In genomic region chr10:108112218-108112617, GRCh38 we compare ENCODE assay signal across 14 cellular contexts.
DNase-seq lines count a peak whose midpoint lies in the region; ATAC-seq and TF ChIP-seq lines count a peak whose summit lies in the region.
"Had no signal": no experiment of that assay in that cellular context is flagged by ENCODE, and none has a peak within 500 bp of the region (broad histone marks: within the 10 kb centered on the region; RNA-seq: fewer than 3 reads in every experiment).

No MANE protein-coding gene starts in this region.

- H3K9ac ChIP-seq in OCI-LY3 (ENCODE audit: low read length) (no peak overlapping the region), smooth muscle cell (ENCODE audit: low read depth) (no peak overlapping the region)

- H3K4me3 ChIP-seq in OCI-LY3 (ENCODE audit: low read length) (no peak overlapping the region), epithelial cell of proximal tubule (ENCODE audit: low read depth, low read length) (no peak overlapping the region), smooth muscle cell (no peak overlapping the region), psoas muscle (no peak overlapping the region)

- H3K79me2 ChIP-seq in OCI-LY3 (ENCODE audit: low read length) (no peaks in the 10 kb centered on the region), smooth muscle cell (ENCODE audit: low read depth) (no peaks in the 10 kb centered on the region)

- ATAC-seq in GM21515 (IDR thresholded peaks at IDR 0.05; ENCODE audit: unreplicated experiment) (no peak), psoas muscle (no peak)
- ATAC-seq: natural killer cell treated with Interleukin-12 subunit alpha and Interleukin-12 subunit beta and Interleukin-15 and Interleukin-18, amount 100 ng/mL, for 72 hours had no signal

- H4K20me1 ChIP-seq in OCI-LY3 (ENCODE audit: insufficient read depth, low read length) (no peaks in the 10 kb centered on the region), smooth muscle cell (ENCODE audit: low read depth) (no peaks in the 10 kb centered on the region)

- H3K4me2 ChIP-seq in OCI-LY3 (ENCODE audit: low read length) (no peak overlapping the region), smooth muscle cell (no peak overlapping the region)

- intact Hi-C loops in psoas muscle (cut with DNase I): no loop called here

- H3K27ac ChIP-seq in OCI-LY3 (ENCODE audit: low read length): no peak overlapping the region
- no peak overlapping the region for H3K27ac ChIP-seq in smooth muscle cell (ENCODE audit: low read depth)
- no peak overlapping the region for H3K27ac ChIP-seq in psoas muscle
- H3K27ac ChIP-seq: epithelial cell of prostate had no signal

- no peaks in the 10 kb centered on the region for H3F3A ChIP-seq in smooth muscle cell (ENCODE audit: low read depth)

- peak; percentile 5 for DNase-seq in NCI-H82 (lab: John Stamatoyannopoulos, UW)
- DNase-seq in NCI-H82 treated with DMSO at 0.1 percent for 48 hours (lab: John Stamatoyannopoulos, UW; ENCODE audit: unreplicated experiment): no peak
- DNase-seq in epithelial cell of proximal tubule (ENCODE audit: low read depth): no peak
- no peak for DNase-seq in smooth muscle cell (lab: John Stamatoyannopoulos, UW; ENCODE audit: unreplicated experiment)
- DNase-seq in retina: no peak
- no peak for DNase-seq in psoas muscle
- DNase-seq: aorta, MV-4-11, NCI-H524, T-helper 2 cell had no signal

- no peaks in the 10 kb centered on the region for H3K4me1 ChIP-seq in OCI-LY3 (ENCODE audit: low read length)
- no peaks in the 10 kb centered on the region for H3K4me1 ChIP-seq in smooth muscle cell (ENCODE audit: low read depth)
- no peaks in the 10 kb centered on the region for H3K4me1 ChIP-seq in psoas muscle

- H3K9me3 ChIP-seq in OCI-LY3 (ENCODE audit: insufficient read depth, low read length) (no peaks in the 10 kb centered on the region), smooth muscle cell (replicated peaks; ENCODE audit: low read depth) (no peaks in the 10 kb centered on the region), psoas muscle (no peaks in the 10 kb centered on the region)

- no peaks in the 10 kb centered on the region for H3K27me3 ChIP-seq in OCI-LY3 (ENCODE audit: low read depth, low read length)
- no peaks in the 10 kb centered on the region for H3K27me3 ChIP-seq in smooth muscle cell (ENCODE audit: low read depth)
- no peaks in the 10 kb centered on the region for H3K27me3 ChIP-seq in psoas muscle (ENCODE audit: insufficient read depth in 3 of 3, low read length in 2 of 3)

- WGBS in smooth muscle cell (ENCODE audit: low lambda C conversion rate): 31% methylated on average over 2 of the region's 2 CpGs
- WGBS in psoas muscle, 3 donors: 29 to 43% (median 35%) methylated on average over 2 of the region's 2 CpGs

- TF ChIP-seq CTCF in OCI-LY3 (IDR thresholded peaks at IDR 0.05; ENCODE audit: low read depth, low read length) (peak; percentile 38), epithelial cell of proximal tubule (conservative IDR thresholded peaks at IDR 0.05; ENCODE audit: low read depth, low read length) (peak; percentile 41), smooth muscle cell (IDR thresholded peaks at IDR 0.05; ENCODE audit: borderline replicate concordance, insufficient read depth, poor library complexity, severe bottlenecking) (peak; percentile 38), psoas muscle (IDR thresholded peaks at IDR 0.05) (no peak)

- H3K36me3 ChIP-seq in OCI-LY3 (replicated peaks; ENCODE audit: low read depth, low read length) (no peaks in the 10 kb centered on the region), smooth muscle cell (ENCODE audit: low read depth) (no peaks in the 10 kb centered on the region), psoas muscle (ENCODE audit: insufficient read depth in 1 of 2, low read depth in 1 of 2) (no peaks in the 10 kb centered on the region)

- no peak overlapping the region for H2AFZ ChIP-seq in OCI-LY3 (ENCODE audit: low read depth, low read length)
- H2AFZ ChIP-seq in smooth muscle cell (ENCODE audit: low read depth): no peak overlapping the region
